In genomic region chr5:39073759-39074008, GRCh38 we compare ENCODE assay signal across 8 cellular contexts. TPM values are rescaled to one million over a fixed set of nuclear protein-coding genes. Genes with fewer than 3 reads are reported as not detected.
DNase-seq lines count a peak whose midpoint lies in the region; ATAC-seq and TF ChIP-seq lines count a peak whose summit lies in the region.

No MANE protein-coding gene starts in this region.

- H3K9me3 ChIP-seq in heart left ventricle, result no peaks in the 10 kb centered on the region

- WGBS in heart left ventricle, 4 donors, result 0% methylated on average over 11 to 27 of the region's 27 CpGs; no CpG with 5 or more reads in 1 of the 4 donors

- no peak for TF ChIP-seq POLR2A in heart left ventricle (IDR thresholded peaks at IDR 0.05)

- H3K9me3 Mint-ChIP-seq in activated CD8-positive, alpha-beta memory T cell treated with anti-CD3 and anti-CD28 coated beads, Interleukin-2, amount 10 ng/mL, durations not matched to agents 7 days and 5 days (ENCODE audit: low read depth), result no peaks in the 10 kb centered on the region
- no peaks in the 10 kb centered on the region for H3K9me3 Mint-ChIP-seq in stimulated activated memory B cell treated with anti-CD40 and anti-IgM and Interleukin-4, amounts not matched to agents 10 μg/mL and 1 μg/mL and 100 μg/mL, for 72 hours

- no peaks in the 10 kb centered on the region for H3K27me3 ChIP-seq in heart left ventricle

- peak overlapping the region; percentile 96 for H3K4me3 Mint-ChIP-seq in activated CD8-positive, alpha-beta memory T cell treated with anti-CD3 and anti-CD28 coated beads, Interleukin-2, amount 10 ng/mL, durations not matched to agents 7 days and 5 days
- H3K4me3 Mint-ChIP-seq in stimulated activated memory B cell treated with anti-CD40 and anti-IgM and Interleukin-4, amounts not matched to agents 10 μg/mL and 1 μg/mL and 100 μg/mL, for 72 hours, result peak overlapping the region; percentile 89

- H3K4me3 ChIP-seq in heart left ventricle, result peak overlapping the region; percentile 60 to 94 (median 88)
- peak overlapping the region; percentile 89 for H3K4me3 ChIP-seq in iPS-11a (ENCODE audit: low read depth, low read length)

- peak overlapping the region; percentile 97 for H3K27ac Mint-ChIP-seq in activated CD8-positive, alpha-beta memory T cell treated with anti-CD3 and anti-CD28 coated beads, Interleukin-2, amount 10 ng/mL, durations not matched to agents 7 days and 5 days
- H3K27ac Mint-ChIP-seq in stimulated activated memory B cell treated with anti-CD40 and anti-IgM and Interleukin-4, amounts not matched to agents 10 μg/mL and 1 μg/mL and 100 μg/mL, for 72 hours, result peak overlapping the region; percentile 80

- peaks cover 7% of the 10 kb centered on the region for H3K27me3 Mint-ChIP-seq in activated CD8-positive, alpha-beta memory T cell treated with anti-CD3 and anti-CD28 coated beads, Interleukin-2, amount 10 ng/mL, durations not matched to agents 7 days and 5 days
- H3K27me3 Mint-ChIP-seq in stimulated activated memory B cell treated with anti-CD40 and anti-IgM and Interleukin-4, amounts not matched to agents 10 μg/mL and 1 μg/mL and 100 μg/mL, for 72 hours, result no peaks in the 10 kb centered on the region

- peak in 3 of 5 donors; percentile 33 to 72 (median 55) for DNase-seq in heart left ventricle
- no peak for DNase-seq in Right ventricle myocardium superior
- DNase-seq in activated CD8-positive, alpha-beta memory T cell treated with anti-CD3 and anti-CD28 coated beads, Interleukin-2, amount 10 ng/mL, durations not matched to agents 7 days and 5 days, result no peak
- no peak for DNase-seq in putamen (ENCODE audit: low spot score)
- no peak for DNase-seq in activated CD4-positive, CD25-positive, alpha-beta regulatory T cell (lab: John Stamatoyannopoulos, UW)

- H3K4me1 Mint-ChIP-seq in activated CD8-positive, alpha-beta memory T cell treated with anti-CD3 and anti-CD28 coated beads, Interleukin-2, amount 10 ng/mL, durations not matched to agents 7 days and 5 days, result peaks cover 44% of the 10 kb centered on the region
- peaks cover 37% of the 10 kb centered on the region for H3K4me1 Mint-ChIP-seq in stimulated activated memory B cell treated with anti-CD40 and anti-IgM and Interleukin-4, amounts not matched to agents 10 μg/mL and 1 μg/mL and 100 μg/mL, for 72 hours

- H3K27ac ChIP-seq in heart left ventricle, result peak overlapping the region; percentile 94 to 99 (median 98)

- H3K36me3 Mint-ChIP-seq in activated CD8-positive, alpha-beta memory T cell treated with anti-CD3 and anti-CD28 coated beads, Interleukin-2, amount 10 ng/mL, durations not matched to agents 7 days and 5 days, result peaks cover 33% of the 10 kb centered on the region
- peaks cover 10% of the 10 kb centered on the region for H3K36me3 Mint-ChIP-seq in stimulated activated memory B cell treated with anti-CD40 and anti-IgM and Interleukin-4, amounts not matched to agents 10 μg/mL and 1 μg/mL and 100 μg/mL, for 72 hours

- CTCF ChIA-PET in activated CD8-positive, alpha-beta memory T cell treated with anti-CD3 and anti-CD28 coated beads, Interleukin-2, amount 10 ng/mL, durations not matched to agents 7 days and 5 days (lab: Charles Lee), result interaction anchor here (1.5 kb wide), 1 partner anchor 20 kb away, joined by 3 read pairs; no protein-coding TSS in a partner anchor

- peaks cover 0 to 57% (median 29%) of the 10 kb centered on the region in 12 donors for H3K4me1 ChIP-seq in heart left ventricle

- TF ChIP-seq CTCF in heart left ventricle (IDR thresholded peaks at IDR 0.05), result peak in 1 of 12 donors; percentile 4

- intact Hi-C loops in heart left ventricle (cut with DNase I), result loop anchor here in 5 of 10 donors (2.0 to 10.0 kb wide), 7 partner anchors 51 to 629 kb away; partner anchors contain the start of gene OSMR (in 1 of the 5)
- intact Hi-C loops in Right ventricle myocardium superior (cut with DNase I), result no loop called here

- H3K36me3 ChIP-seq in heart left ventricle, result peaks cover 0 to 10% (median under 1%) of the 10 kb centered on the region in 9 donors

- peak in 1 of 4 donors; percentile 53 for ATAC-seq in heart left ventricle
- no peak for ATAC-seq in Right ventricle myocardium superior (ENCODE audit: poor library complexity)
- peak; percentile 30 for ATAC-seq in HG03064 (IDR thresholded peaks at IDR 0.05; ENCODE audit: low read depth, unreplicated experiment)
- ATAC-seq in activated CD8-positive, alpha-beta memory T cell treated with anti-CD3 and anti-CD28 coated beads, Interleukin-2, amount 10 ng/mL, durations not matched to agents 7 days and 5 days, result peak; percentile 45
- ATAC-seq in stimulated activated memory B cell treated with anti-CD40 and anti-IgM and Interleukin-4, amounts not matched to agents 10 μg/mL and 1 μg/mL and 100 μg/mL, for 72 hours, result peak; percentile 70

RNA-seq across cellular contexts. Expression of gene RICTOR, which starts 0.5 kb away (rescaled TPM):
- total RNA-seq in heart left ventricle (10 to 100 TPM; 20.6 to 76.3 (median 34.2) TPM), Right ventricle myocardium superior (25.6 TPM)
- polyA plus RNA-seq in heart left ventricle, result 10 to 100 TPM in 1 of 2 donors, 1 to 10 TPM in 1; 6.8 to 11.5 TPM
- 10 to 100 TPM; 40.2 to 50.5 TPM for total RNA-seq in activated CD8-positive, alpha-beta memory T cell treated with anti-CD3 and anti-CD28 coated beads, Interleukin-2, amount 10 ng/mL, durations not matched to agents 7 days and 5 days

Comparison
In these comparisons a context has a peak if more than half of its experiments do, and no peak if none do; other contexts are left out.
1. DNase-seq: peak in heart left ventricle (3 of 5); none in Right ventricle myocardium superior (single experiment), activated CD8-positive, alpha-beta memory T cell treated with anti-CD3 and anti-CD28 coated beads, Interleukin-2, amount 10 ng/mL, durations not matched to agents 7 days and 5 days (single experiment), putamen (single experiment) and activated CD4-positive, CD25-positive, alpha-beta regulatory T cell (0 of 4).